ENCODE assay signal across 8 cellular contexts in genomic region chr1:197399691-197400521, GRCh38.
DNase-seq lines count a peak whose midpoint lies in the region; ATAC-seq and FAIRE-seq lines count a peak whose summit lies in the region.

No MANE protein-coding gene starts in this region.

- H3K4me1 Mint-ChIP-seq in activated CD8-positive, alpha-beta T cell treated with anti-CD3 and anti-CD28 coated beads, Interleukin-2, amount 10 ng/mL, durations not matched to agents 7 days and 5 days (ENCODE audit: low read depth) = peaks cover 4% of the 10 kb centered on the region

- ATAC-seq in HG03280 (IDR thresholded peaks at IDR 0.05; ENCODE audit: unreplicated experiment) (peak; percentile 83), left colon (peak; percentile 21)
- peak; percentile 55 for ATAC-seq in activated CD8-positive, alpha-beta T cell treated with anti-CD3 and anti-CD28 coated beads, Interleukin-2, amount 10 ng/mL, durations not matched to agents 7 days and 5 days

- CTCF ChIA-PET in activated CD8-positive, alpha-beta T cell treated with anti-CD3 and anti-CD28 coated beads, Interleukin-2, amount 10 ng/mL, durations not matched to agents 7 days and 5 days (lab: Charles Lee) = interaction anchor here (0.5 to 2.5 kb wide), 16 partner anchors 9 to 1065 kb away, joined by 3 to 28 read pairs (median 3); no protein-coding TSS in a partner anchor

- intact Hi-C loops in left colon (cut with DNase I, micrococcal nuclease) = no loop called here

- FAIRE-seq in GM19239 (lab: Jason Lieb, UNC) = peak; percentile 66

- H3K9me3 Mint-ChIP-seq in activated CD8-positive, alpha-beta T cell treated with anti-CD3 and anti-CD28 coated beads, Interleukin-2, amount 10 ng/mL, durations not matched to agents 7 days and 5 days (ENCODE audit: insufficient read depth) = no peaks in the 10 kb centered on the region

- POLR2A ChIA-PET in activated CD8-positive, alpha-beta T cell treated with anti-CD3 and anti-CD28 coated beads, Interleukin-2, amount 10 ng/mL, durations not matched to agents 7 days and 5 days (lab: Charles Lee) = no interaction called here

- H3K27ac Mint-ChIP-seq in activated CD8-positive, alpha-beta T cell treated with anti-CD3 and anti-CD28 coated beads, Interleukin-2, amount 10 ng/mL, durations not matched to agents 7 days and 5 days = no peak overlapping the region

- peaks cover 4% of the 10 kb centered on the region for H3K27me3 Mint-ChIP-seq in activated CD8-positive, alpha-beta T cell treated with anti-CD3 and anti-CD28 coated beads, Interleukin-2, amount 10 ng/mL, durations not matched to agents 7 days and 5 days (ENCODE audit: low read depth)

- no peaks in the 10 kb centered on the region for H3K36me3 Mint-ChIP-seq in activated CD8-positive, alpha-beta T cell treated with anti-CD3 and anti-CD28 coated beads, Interleukin-2, amount 10 ng/mL, durations not matched to agents 7 days and 5 days (ENCODE audit: low read depth)

- no peak overlapping the region for H3K4me3 Mint-ChIP-seq in activated CD8-positive, alpha-beta T cell treated with anti-CD3 and anti-CD28 coated beads, Interleukin-2, amount 10 ng/mL, durations not matched to agents 7 days and 5 days

- DNase-seq in DMS153 treated with DMSO at 0.1 percent for 48 hours (lab: John Stamatoyannopoulos, UW; ENCODE audit: unreplicated experiment) (peak; percentile 70), GM19239 (ENCODE audit: insufficient read length, low spot score) (peak; percentile 2), NCI-H345 treated with DMSO at 0.1 percent for 48 hours (lab: John Stamatoyannopoulos, UW; ENCODE audit: unreplicated experiment) (peak; percentile 13), left colon (no peak), NCI-H524 treated with DMSO at 0.1 percent for 48 hours (lab: John Stamatoyannopoulos, UW) (no peak), hypothalamus (lab: John Stamatoyannopoulos, UW) (no peak)
- DNase-seq in activated CD8-positive, alpha-beta T cell treated with anti-CD3 and anti-CD28 coated beads, Interleukin-2, amount 10 ng/mL, durations not matched to agents 7 days and 5 days = peak; percentile 48

Comparison
In these comparisons a context has a peak if more than half of its experiments do, and no peak if none do; other contexts are left out.
1. DNase-seq: peak in DMS153 treated with DMSO at 0.1 percent for 48 hours (single experiment), GM19239 (single experiment), NCI-H345 treated with DMSO at 0.1 percent for 48 hours (single experiment) and activated CD8-positive, alpha-beta T cell treated with anti-CD3 and anti-CD28 coated beads, Interleukin-2, amount 10 ng/mL, durations not matched to agents 7 days and 5 days (single experiment); none in left colon (0 of 2), NCI-H524 treated with DMSO at 0.1 percent for 48 hours (single experiment) and hypothalamus (0 of 51).
2. ATAC-seq: peak in every context shown above with its lines; median percentile 83 in HG03280; 55 in activated CD8-positive, alpha-beta T cell treated with anti-CD3 and anti-CD28 coated beads, Interleukin-2, amount 10 ng/mL, durations not matched to agents 7 days and 5 days; 21 in left colon.